ENCODE assay signal across 8 cellular contexts in genomic region chr11:72812968-72813739, GRCh38.
DNase-seq lines count a peak whose midpoint lies in the region; ATAC-seq lines count a peak whose summit lies in the region.

No MANE protein-coding gene starts in this region.

- ATAC-seq in GM19452 (IDR thresholded peaks at IDR 0.05; ENCODE audit: unreplicated experiment) = no peak

- H3K27ac Mint-ChIP-seq in dendritic cell treated with granulocyte-macrophage colony-stimulating factor and Interleukin-4, amounts not matched to agents 40 ng/mL and 50 ng/mL, for 4 days = peak overlapping the region; percentile 90

- peaks cover 71% of the 10 kb centered on the region for H3K36me3 Mint-ChIP-seq in dendritic cell treated with granulocyte-macrophage colony-stimulating factor and Interleukin-4, amounts not matched to agents 40 ng/mL and 50 ng/mL, for 4 days (ENCODE audit: low read depth)

- H3K4me1 Mint-ChIP-seq in dendritic cell treated with granulocyte-macrophage colony-stimulating factor and Interleukin-4, amounts not matched to agents 40 ng/mL and 50 ng/mL, for 4 days (ENCODE audit: low read depth) = peaks cover 79% of the 10 kb centered on the region

- intact Hi-C loops in dendritic cell treated with granulocyte-macrophage colony-stimulating factor and Interleukin-4, amounts not matched to agents 40 ng/mL and 50 ng/mL, for 4 days (cut with micrococcal nuclease) = no loop called here

- peak overlapping the region; percentile 91 for H3K4me3 Mint-ChIP-seq in dendritic cell treated with granulocyte-macrophage colony-stimulating factor and Interleukin-4, amounts not matched to agents 40 ng/mL and 50 ng/mL, for 4 days

- H3K27me3 Mint-ChIP-seq in dendritic cell treated with granulocyte-macrophage colony-stimulating factor and Interleukin-4, amounts not matched to agents 40 ng/mL and 50 ng/mL, for 4 days = no peaks in the 10 kb centered on the region

- DNase-seq in DMS53 treated with DMSO at 0.1 percent for 48 hours (lab: John Stamatoyannopoulos, UW; ENCODE audit: unreplicated experiment) (peak; percentile 83), HCEC 1CT (peak; percentile 65), NCI-H2196 treated with DMSO at 0.1 percent for 48 hours (lab: John Stamatoyannopoulos, UW; ENCODE audit: unreplicated experiment) (peak; percentile 40), medulla oblongata (ENCODE audit: extremely low spot score) (peak; percentile 53)
- peak; percentile 50 to 59 for DNase-seq in activated CD4-positive, alpha-beta T cell treated with anti-CD3 and anti-CD28 coated beads for 24 hours (ENCODE audit: low read depth in 2 of 2)
- DNase-seq in stimulated activated CD8-positive, alpha-beta memory T cell treated with anti-CD3 and anti-CD28 coated beads, Interleukin-4, amount 100 ng/mL, for 24 hours (ENCODE audit: low read depth) = peak; percentile 66

- H3K9me3 Mint-ChIP-seq in dendritic cell treated with granulocyte-macrophage colony-stimulating factor and Interleukin-4, amounts not matched to agents 40 ng/mL and 50 ng/mL, for 4 days = no peaks in the 10 kb centered on the region
